In genomic region chr13:110010433-110011135, GRCh38 we compare ENCODE assay signal across 21 cellular contexts.
DNase-seq lines count a peak whose midpoint lies in the region; ATAC-seq, FAIRE-seq and TF ChIP-seq lines count a peak whose summit lies in the region.
"Had no signal": no experiment of that assay in that cellular context is flagged by ENCODE, and none has a peak within 500 bp of the region (broad histone marks: within the 10 kb centered on the region; RNA-seq: fewer than 3 reads in every experiment).

No MANE protein-coding gene starts in this region.

- POLR2A ChIA-PET in SK-N-SH (lab: Yijun Ruan, JAX): no interaction called here

- no peaks in the 10 kb centered on the region for H3K9me3 ChIP-seq in Karpas-422 (ENCODE audit: low read length)
- H3K9me3 ChIP-seq in SK-N-SH: no peaks in the 10 kb centered on the region
- no peaks in the 10 kb centered on the region for H3K9me3 ChIP-seq in keratinocyte (ENCODE audit: control insufficient read depth, low read depth, low read length)
- H3K9me3 ChIP-seq in MM.1S (replicated peaks; ENCODE audit: insufficient read depth, low read length): no peaks in the 10 kb centered on the region
- H3K9me3 ChIP-seq in uterus: no peaks in the 10 kb centered on the region
- H3K9me3 ChIP-seq: SJCRH30, stomach had no signal

- H3K4me1 ChIP-seq in Karpas-422 (ENCODE audit: low read length) (no peaks in the 10 kb centered on the region), SK-N-SH (ENCODE audit: control insufficient read depth in 1 of 2, insufficient read depth in 2 of 2, low read depth in 1 of 2, low read length in 1 of 2) (peaks cover 13 to 32% of the 10 kb centered on the region in 2 experiments), keratinocyte (ENCODE audit: control insufficient read depth, extremely low read depth, insufficient read depth, low read length) (peaks cover 58% of the 10 kb centered on the region), MM.1S (ENCODE audit: low read length) (no peaks in the 10 kb centered on the region), uterus (no peaks in the 10 kb centered on the region)

- TF ChIP-seq RAD21 in SK-N-SH (IDR thresholded peaks at IDR 0.05; ENCODE audit: low read length): no peak

- H3K9me1 ChIP-seq in keratinocyte (ENCODE audit: control insufficient read depth, extremely low read depth, insufficient read depth, low read length): no peaks in the 10 kb centered on the region

- intact Hi-C loops in uterus (cut with DNase I; ENCODE audit: low total_unique reads): no loop called here

- no peak for ATAC-seq in GM19467 (IDR thresholded peaks at IDR 0.05; ENCODE audit: unreplicated experiment)
- ATAC-seq in HG03045 (IDR thresholded peaks at IDR 0.05; ENCODE audit: unreplicated experiment): no peak

- CTCF ChIA-PET in SK-N-SH (lab: Yijun Ruan, JAX): interaction anchor here (1.6 kb wide), 1 partner anchor 11 kb away, joined by 3 read pairs; no protein-coding TSS in a partner anchor

- no peaks in the 10 kb centered on the region for H3K36me3 ChIP-seq in Karpas-422 (ENCODE audit: insufficient read depth, low read length)
- no peaks in the 10 kb centered on the region for H3K36me3 ChIP-seq in SK-N-SH (replicated peaks in 1 of 2; ENCODE audit: control insufficient read depth in 1 of 2, insufficient read depth in 2 of 2, low read length in 1 of 2)
- no peaks in the 10 kb centered on the region for H3K36me3 ChIP-seq in keratinocyte (ENCODE audit: control insufficient read depth in 2 of 2, extremely low read depth in 1 of 2, insufficient read depth in 2 of 2, low read length in 2 of 2)
- H3K36me3 ChIP-seq in MM.1S (replicated peaks; ENCODE audit: insufficient read depth, low read length): no peaks in the 10 kb centered on the region
- H3K36me3 ChIP-seq in uterus: no peaks in the 10 kb centered on the region
- H3K36me3 ChIP-seq: SJCRH30, stomach had no signal

- H3K9me2 ChIP-seq in Karpas-422 (replicated peaks; ENCODE audit: insufficient read depth, low read length) (no peaks in the 10 kb centered on the region), SK-N-SH (no peaks in the 10 kb centered on the region), MM.1S (replicated peaks; ENCODE audit: insufficient read depth, low read length) (no peaks in the 10 kb centered on the region)

- in situ Hi-C loops in ACHN (cut with HindIII; ENCODE audit: low pct_ligation_motif_present, low pct_unique_long_range_greater_than_20kb, low sequenced_read_pairs): no loop called here

- no peak for TF ChIP-seq POLR2A in uterus (IDR thresholded peaks at IDR 0.05)

- H3K4me2 ChIP-seq in Karpas-422 (ENCODE audit: low read depth, low read length, poor library complexity, severe bottlenecking) (no peak overlapping the region), SK-N-SH (peak overlapping the region; percentile 41), keratinocyte (ENCODE audit: control insufficient read depth, extremely low read depth, insufficient read depth, low read depth, low read length) (peak overlapping the region; percentile 7), MM.1S (ENCODE audit: low read depth, low read length) (no peak overlapping the region)

- WGBS in SK-N-SH (ENCODE audit: low lambda C conversion rate): 47% methylated on average over 5 of the region's 5 CpGs

- no peak overlapping the region for H3K4me3 ChIP-seq in Karpas-422 (ENCODE audit: low read length)
- H3K4me3 ChIP-seq in SK-N-SH (ENCODE audit: low read depth in 2 of 2, low read length in 1 of 2): no peak overlapping the region
- H3K4me3 ChIP-seq in keratinocyte (ENCODE audit: control insufficient read depth in 2 of 3, extremely low read depth in 1 of 3, insufficient read depth in 2 of 3, low read depth in 1 of 3, low read length in 3 of 3): no peak overlapping the region
- no peak overlapping the region for H3K4me3 ChIP-seq in MM.1S (ENCODE audit: low read length)
- H3K4me3 ChIP-seq in uterus: no peak overlapping the region
- H3K4me3 ChIP-seq: SJCRH30, stomach had no signal

- TF ChIP-seq EP300 in SK-N-SH (IDR thresholded peaks at IDR 0.05; ENCODE audit: borderline replicate concordance in 1 of 2, low read depth in 1 of 2, low read length in 1 of 2): no peak

- TF ChIP-seq CTCF in SK-N-SH (IDR thresholded peaks at IDR 0.05) (no peak), keratinocyte (optimal IDR thresholded peaks at IDR 0.05 in 1 of 3, IDR thresholded peaks at IDR 0.05 in 1 of 3, conservative IDR thresholded peaks at IDR 0.05 in 1 of 3; ENCODE audit: extremely low read depth in 1 of 3, insufficient read depth in 2 of 3, low read length in 3 of 3) (no peak), MM.1S (IDR thresholded peaks at IDR 0.05; ENCODE audit: low read length) (no peak), uterus (IDR thresholded peaks at IDR 0.05) (no peak)

- no peak overlapping the region for H3K9ac ChIP-seq in Karpas-422 (ENCODE audit: low read length)
- no peak overlapping the region for H3K9ac ChIP-seq in SK-N-SH
- no peak overlapping the region for H3K9ac ChIP-seq in keratinocyte (ENCODE audit: control insufficient read depth, extremely low read depth, insufficient read depth, low read length)
- no peak overlapping the region for H3K9ac ChIP-seq in MM.1S (ENCODE audit: low read length)

- no peaks in the 10 kb centered on the region for H3K27me3 ChIP-seq in Karpas-422 (ENCODE audit: low read length)
- no peaks in the 10 kb centered on the region for H3K27me3 ChIP-seq in SK-N-SH (ENCODE audit: insufficient read depth)
- no peaks in the 10 kb centered on the region for H3K27me3 ChIP-seq in keratinocyte (ENCODE audit: control insufficient read depth, extremely low read depth, insufficient read depth, low read length)
- no peaks in the 10 kb centered on the region for H3K27me3 ChIP-seq in MM.1S (replicated peaks; ENCODE audit: insufficient read depth, low read length)
- H3K27me3 ChIP-seq in uterus: no peaks in the 10 kb centered on the region
- H3K27me3 ChIP-seq: SJCRH30, stomach had no signal

- H4K20me1 ChIP-seq in Karpas-422 (ENCODE audit: insufficient read depth, low read depth, low read length): no peaks in the 10 kb centered on the region
- no peaks in the 10 kb centered on the region for H4K20me1 ChIP-seq in SK-N-SH (ENCODE audit: insufficient read depth)
- H4K20me1 ChIP-seq in keratinocyte (ENCODE audit: control insufficient read depth, extremely low read depth, insufficient read depth, low read length): no peaks in the 10 kb centered on the region
- H4K20me1 ChIP-seq in MM.1S (ENCODE audit: insufficient read depth, low read length): no peaks in the 10 kb centered on the region

- dilution Hi-C loops in keratinocyte (cut with MboI; ENCODE audit: extremely low pct_ligation_motif_present, low sequenced_read_pairs): no loop called here

- peak; percentile 43 for FAIRE-seq in keratinocyte (lab: Jason Lieb, UNC)
- FAIRE-seq: small intestine, TTC549 had no signal

- H3F3A ChIP-seq in SK-N-SH (replicated peaks; ENCODE audit: insufficient read depth) (peaks cover 35% of the 10 kb centered on the region), MM.1S (ENCODE audit: insufficient read depth, low read length) (no peaks in the 10 kb centered on the region)

- H3K79me2 ChIP-seq in Karpas-422 (ENCODE audit: low read length) (no peaks in the 10 kb centered on the region), SK-N-SH (ENCODE audit: insufficient read depth) (no peaks in the 10 kb centered on the region), keratinocyte (ENCODE audit: control insufficient read depth, insufficient read depth, low read length) (no peaks in the 10 kb centered on the region), MM.1S (ENCODE audit: low read length) (no peaks in the 10 kb centered on the region)

- H2AFZ ChIP-seq in Karpas-422 (ENCODE audit: low read length): no peak overlapping the region
- peak overlapping the region; percentile 10; the same call in 1 of the 2 replicates for H2AFZ ChIP-seq in SK-N-SH (ENCODE audit: low read depth)
- H2AFZ ChIP-seq in keratinocyte (ENCODE audit: control insufficient read depth, low read length): peak overlapping the region; percentile 65
- no peak overlapping the region for H2AFZ ChIP-seq in MM.1S (ENCODE audit: low read length)

- H3K27ac ChIP-seq in Karpas-422 (ENCODE audit: low read length): no peak overlapping the region
- H3K27ac ChIP-seq in SK-N-SH (ENCODE audit: low read depth in 2 of 2, low read length in 1 of 2): peak overlapping the region; percentile 87 to 98; a peak in 3 of 4 replicates
- peak overlapping the region; percentile 97 for H3K27ac ChIP-seq in keratinocyte (ENCODE audit: control insufficient read depth, insufficient read depth, low read length)
- no peak overlapping the region for H3K27ac ChIP-seq in MM.1S (ENCODE audit: low read length)
- no peak overlapping the region for H3K27ac ChIP-seq in uterus
- H3K27ac ChIP-seq: stomach had no signal

- peak; percentile 24 for DNase-seq in ACHN
- peak; percentile 21 for DNase-seq in Karpas-422
- DNase-seq in SK-N-SH: no peak
- DNase-seq in keratinocyte (ENCODE audit: low read depth, low spot score): no peak
- no peak for DNase-seq in MM.1S
- no peak for DNase-seq in uterus
- DNase-seq: activated CD4-positive, alpha-beta memory T cell treated with anti-CD3 and anti-CD28 coated beads for 36 hours; aorta; DMS 273 treated with DMSO at 0.1 percent for 48 hours; H7; KBM-7; midbrain; NCI-H2029 treated with DMSO at 0.1 percent for 48 hours; NK-92 treated with Interleukin-12 subunit alpha and Interleukin-12 subunit beta, amount 100 ng/mL, for 24 hours; occipital lobe; SJCRH30; small intestine; stomach had no signal

TF ChIP-seq in SK-N-SH, 30 proteins besides CTCF, POLR2A, EP300 and RAD21 (continues in another document):
- no peak for TF ChIP-seq NFIC (IDR thresholded peaks at IDR 0.05; ENCODE audit: borderline replicate concordance)
- TF ChIP-seq TEAD4 (IDR thresholded peaks at IDR 0.05; ENCODE audit: borderline replicate concordance, insufficient read depth): no peak
- TF ChIP-seq PBX3 (IDR thresholded peaks at IDR 0.05): 0 out of 2 replicates have a peak, but pooled peaks have one; percentile 37

Comparison
In these comparisons a context has a peak if more than half of its experiments do, and no peak if none do; other contexts are left out.
1. DNase-seq: peak in ACHN (single experiment) and Karpas-422 (single experiment); none in SK-N-SH (single experiment), keratinocyte (single experiment), MM.1S (single experiment) and uterus (0 of 2).
2. H2AFZ ChIP-seq: peak in SK-N-SH (single experiment) and keratinocyte (single experiment); none in Karpas-422 (single experiment) and MM.1S (single experiment).
3. H3K27ac ChIP-seq: peak in SK-N-SH (2 of 2) and keratinocyte (single experiment); none in Karpas-422 (single experiment), MM.1S (single experiment) and uterus (0 of 2).
4. H3K4me2 ChIP-seq: peak in SK-N-SH (single experiment) and keratinocyte (single experiment); none in Karpas-422 (single experiment) and MM.1S (single experiment).